ENCODE assay signal across 8 cellular contexts in genomic region chr19:47226426-47227346, GRCh38. TPM values are rescaled to one million over a fixed set of nuclear protein-coding genes. Genes with fewer than 3 reads are reported as not detected.
DNase-seq lines count a peak whose midpoint lies in the region; ATAC-seq and TF ChIP-seq lines count a peak whose summit lies in the region.

No MANE protein-coding gene starts in this region.

- DNase-seq in COR-L47 (lab: John Stamatoyannopoulos, UW) (peak; percentile 74), HL-60 (ENCODE audit: low read depth in 1 of 2, low spot score in 1 of 2) (peak; percentile 87 to 89), SK-MEL-5 (ENCODE audit: low read depth, low spot score) (peak; percentile 95), MCF 10A (ENCODE audit: unreplicated experiment) (peak; percentile 86), immature natural killer cell (peak; percentile 78 to 79 (median 79)), DMS114 treated with DMSO at 0.1 percent for 48 hours (lab: John Stamatoyannopoulos, UW; ENCODE audit: unreplicated experiment) (no peak)

- H3K4me1 ChIP-seq in skeletal muscle tissue (ENCODE audit: control insufficient read depth in 3 of 3, insufficient read depth in 3 of 3, low read length in 3 of 3) = peaks cover 39 to 45% (median 39%) of the 10 kb centered on the region in 3 donors

- H3K9ac ChIP-seq in skeletal muscle tissue (ENCODE audit: low read depth in 1 of 3, low read length in 3 of 3) = peak overlapping the region; percentile 98 to 100 (median 99)

- H3K27ac Mint-ChIP-seq in MCF 10A (ENCODE audit: low read depth, unreplicated experiment) (peak overlapping the region; percentile 35), immature natural killer cell (peak overlapping the region in 5 of 6 donors; percentile 88 to 94 (median 93))

- TF ChIP-seq CTCF in HL-60 (IDR thresholded peaks at IDR 0.05; ENCODE audit: insufficient read depth, low read length) (no peak), MCF 10A (IDR thresholded peaks at IDR 0.05; ENCODE audit: unreplicated experiment) (no peak)

- H3K9me3 Mint-ChIP-seq in MCF 10A (ENCODE audit: unreplicated experiment) (no peaks in the 10 kb centered on the region), immature natural killer cell (no peaks in the 10 kb centered on the region)

- CTCF ChIA-PET in MCF 10A (lab: Yijun Ruan, JAX) = interaction anchor here (0.6 to 6.0 kb wide), 5 partner anchors 13 to 32 kb away, joined by 3 to 52 read pairs (median 4); no protein-coding TSS in a partner anchor

- peak; percentile 3 for ATAC-seq in GM19328 (IDR thresholded peaks at IDR 0.05; ENCODE audit: unreplicated experiment)

- in situ Hi-C loops in SK-MEL-5 (cut with HindIII; ENCODE audit: low pct_unique_long_range_greater_than_20kb, low sequenced_read_pairs) = no loop called here

- H3K36me3 ChIP-seq in skeletal muscle tissue (ENCODE audit: control insufficient read depth in 3 of 3, insufficient read depth in 3 of 3, low read length in 3 of 3) = peaks cover 9 to 11% (median 11%) of the 10 kb centered on the region in 3 donors

- BruUV-seq in MCF 10A (replicated peaks; lab: Mats Ljungman, UMichigan) = TSS peak; percentile 72

- H3K4me3 ChIP-seq in HL-60 (replicated peaks; ENCODE audit: insufficient read depth, low read length) (peak overlapping the region; percentile 40), skeletal muscle tissue (ENCODE audit: low read length in 3 of 3) (peak overlapping the region; percentile 84 to 98 (median 88))

- no peaks in the 10 kb centered on the region for H3K9me3 ChIP-seq in skeletal muscle tissue (ENCODE audit: control insufficient read depth in 3 of 3, low read length in 3 of 3)

- no peak overlapping the region for H3K4me3 Mint-ChIP-seq in MCF 10A (ENCODE audit: unreplicated experiment)
- H3K4me3 Mint-ChIP-seq in immature natural killer cell = peak overlapping the region; percentile 83 to 89 (median 85)

- H3K27me3 ChIP-seq in HL-60 (ENCODE audit: insufficient read depth, poor library complexity, severe bottlenecking) = peaks cover 2% of the 10 kb centered on the region
- H3K27me3 ChIP-seq in skeletal muscle tissue (ENCODE audit: control insufficient read depth in 3 of 3, insufficient read depth in 3 of 3, low read length in 3 of 3) = no peaks in the 10 kb centered on the region

- peak overlapping the region; percentile 80 for H3K27ac ChIP-seq in HL-60 (replicated peaks)
- H3K27ac ChIP-seq in skeletal muscle tissue (ENCODE audit: low read depth, low read length) = peak overlapping the region; percentile 100

- POLR2A ChIA-PET in MCF 10A (lab: Yijun Ruan, JAX) = interaction anchor here (0.6 to 7.8 kb wide), 19 partner anchors 10 to 627 kb away, joined by 3 to 56 read pairs (median 7); partner anchors contain the start of genes CCDC9, INAFM1, SAE1 and ZC3H4

- intact Hi-C loops in MCF 10A (cut with micrococcal nuclease) = loop anchor here (1.0 kb wide), 1 partner anchor 16 kb away; no protein-coding TSS in a partner anchor

- peaks cover 9% of the 10 kb centered on the region for H3K4me1 Mint-ChIP-seq in MCF 10A (ENCODE audit: insufficient read depth, unreplicated experiment)
- H3K4me1 Mint-ChIP-seq in immature natural killer cell = peaks cover 13 to 20% of the 10 kb centered on the region in 2 donors

- H3K36me3 Mint-ChIP-seq in MCF 10A (ENCODE audit: insufficient read depth, unreplicated experiment) (peaks cover 43% of the 10 kb centered on the region), immature natural killer cell (peaks cover 0 to 4% (median 3%) of the 10 kb centered on the region in 3 donors)

- H3K27me3 Mint-ChIP-seq in MCF 10A (ENCODE audit: insufficient read depth, unreplicated experiment) = no peaks in the 10 kb centered on the region
- peaks cover 18 to 23% (median 20%) of the 10 kb centered on the region in 3 donors for H3K27me3 Mint-ChIP-seq in immature natural killer cell (ENCODE audit: low read depth in 3 of 3)

RNA-seq across cellular contexts. Expression of gene BBC3, which starts 4.3 kb away (rescaled TPM):
- total RNA-seq in SK-MEL-5 (2014; rRNA removed; shearing (Covaris generic)) = 45.9 and 51.2 TPM in 2 replicates
- 53.3 and 59.6 TPM in 2 replicates for polyA plus RNA-seq in SK-MEL-5 (2015; cell fraction: cytosol; rRNA removed)
- polyA plus RNA-seq in SK-MEL-5 (2015; cell fraction: nucleus; rRNA removed) = 36.2 and 77.9 TPM in 2 replicates
- total RNA-seq in MCF 10A (2022) (16.2 and 19.6 TPM in 2 replicates), skeletal muscle tissue (2.6 TPM)
- 10 to 100 TPM in 1 of 3 donors, 1 to 10 TPM in 2; 8.3 to 13.9 (median 8.4) TPM for polyA plus RNA-seq in immature natural killer cell

RNA-seq across cellular contexts. Expression of gene CCDC9, which starts 29.6 kb away (rescaled TPM):
- 2.5 and 5.0 TPM in 2 replicates for total RNA-seq in SK-MEL-5 (2014; rRNA removed; shearing (Covaris generic))
- polyA plus RNA-seq in SK-MEL-5 (2015; cell fraction: cytosol; rRNA removed) = 18.6 and 21.6 TPM in 2 replicates
- 13.3 and 17.2 TPM in 2 replicates for polyA plus RNA-seq in SK-MEL-5 (2015; cell fraction: nucleus; rRNA removed)
- 35.0 and 39.0 TPM in 2 replicates for total RNA-seq in MCF 10A (2022)
- polyA plus RNA-seq in immature natural killer cell = 10 to 100 TPM in 1 of 3 donors, 1 to 10 TPM in 2; 2.6 to 12.2 (median 5.1) TPM
- total RNA-seq in skeletal muscle tissue = 4.2 TPM

RNA-seq across cellular contexts. Expression of gene INAFM1, which starts 48.0 kb away (rescaled TPM):
- total RNA-seq in SK-MEL-5 (2014; rRNA removed; shearing (Covaris generic)) = 0.45 and 0.69 TPM in 2 replicates
- polyA plus RNA-seq in SK-MEL-5 (2015; cell fraction: cytosol; rRNA removed) = 3.3 and 4.6 TPM in 2 replicates
- 3.8 and 5.5 TPM in 2 replicates for polyA plus RNA-seq in SK-MEL-5 (2015; cell fraction: nucleus; rRNA removed)
- total RNA-seq in MCF 10A (2022) = 15.0 and 16.8 TPM in 2 replicates
- 1 to 10 TPM; 1.2 to 3.9 (median 2.3) TPM for polyA plus RNA-seq in immature natural killer cell
- total RNA-seq in skeletal muscle tissue = 1.6 TPM
